Comparison of ENCODE assay signal across 3 cellular contexts in genomic region chr3:53691885-53692284, GRCh38.
TF ChIP-seq lines count a peak whose summit lies in the region.

No MANE protein-coding gene starts in this region.

TF ChIP-seq in HepG2, 621 proteins besides CTCF, POLR2A, EP300 and RAD21:
- TF ChIP-seq HNF4A (CRISPR knock-in tag; IDR thresholded peaks at IDR 0.05) (peak; percentile 53), XBP1 (CRISPR knock-in tag; IDR thresholded peaks at IDR 0.05) (no peak), HNF4G (IDR thresholded peaks at IDR 0.05; ENCODE audit: borderline replicate concordance, low read depth, low read length) (peak; percentile 66; the same call in 1 of the 2 replicates), HNF4G (CRISPR knock-in tag; IDR thresholded peaks at IDR 0.05; ENCODE audit: borderline replicate concordance, low read depth) (no peak), ESRRA (CRISPR knock-in tag; IDR thresholded peaks at IDR 0.05; ENCODE audit: low read depth) (no peak), ATAD3A (CRISPR knock-in tag; IDR thresholded peaks at IDR 0.05) (no peak), NCOR1 (IDR thresholded peaks at IDR 0.05; ENCODE audit: borderline replicate concordance, low read length) (0 out of 2 replicates have a peak, but pooled peaks have one; percentile 20), PAXIP1 (CRISPR knock-in tag; conservative IDR thresholded peaks at IDR 0.05) (0 out of 2 replicates have a peak, but pooled peaks have one; percentile 30), TCF7 (IDR thresholded peaks at IDR 0.05; ENCODE audit: low read depth) (0 out of 2 replicates have a peak, but pooled peaks have one; percentile 18)

TF ChIP-seq in GM23338, 12 proteins besides CTCF, POLR2A, EP300 and RAD21 (continues in another document):
- TF ChIP-seq STAT1 (IDR thresholded peaks at IDR 0.05; ENCODE audit: unreplicated experiment) (no peak), POLR2AphosphoS5 (IDR thresholded peaks at IDR 0.05; ENCODE audit: low read depth) (no peak), EZH2 (IDR thresholded peaks at IDR 0.05; ENCODE audit: low read depth, unreplicated experiment) (no peak), EZH2phosphoT487 (IDR thresholded peaks at IDR 0.05; ENCODE audit: unreplicated experiment) (no peak), NANOG (IDR thresholded peaks at IDR 0.05; ENCODE audit: borderline replicate concordance) (no peak), CREB1 (CRISPR knock-in tag; IDR thresholded peaks at IDR 0.05; ENCODE audit: low read depth) (no peak), REST (IDR thresholded peaks at IDR 0.05; ENCODE audit: unreplicated experiment) (no peak), ZNF331 (CRISPR knock-in tag; IDR thresholded peaks at IDR 0.05; ENCODE audit: low read depth) (no peak), ZNF114 (CRISPR knock-in tag; IDR thresholded peaks at IDR 0.05) (no peak), ETS1 (IDR thresholded peaks at IDR 0.05) (no peak)

TF ChIP-seq in H1, 55 proteins besides CTCF, POLR2A, EP300 and RAD21:
- TF ChIP-seq CBX8 (IDR thresholded peaks at IDR 0.05; ENCODE audit: borderline replicate concordance, low read depth, low read length) (no peak), MAX (IDR thresholded peaks at IDR 0.05) (no peak), FOSL1 (IDR thresholded peaks at IDR 0.05; ENCODE audit: insufficient read depth, low read depth, low read length) (no peak), TAF1 (IDR thresholded peaks at IDR 0.05; ENCODE audit: low read depth, low read length) (no peak), TAF7 (optimal IDR thresholded peaks at IDR 0.05; ENCODE audit: borderline replicate concordance, low read depth, low read length) (no peak), EGR1 (IDR thresholded peaks at IDR 0.05; ENCODE audit: borderline replicate concordance, low read depth, low read length) (no peak), MAFK (IDR thresholded peaks at IDR 0.05; ENCODE audit: low read depth, low read length) (no peak), SRF (IDR thresholded peaks at IDR 0.05; ENCODE audit: low read depth, low read length) (no peak), BCL11A (IDR thresholded peaks at IDR 0.05; ENCODE audit: low read depth in 2 of 2, low read length in 2 of 2) (no peak), CREB1 (IDR thresholded peaks at IDR 0.05) (no peak), SIX5 (IDR thresholded peaks at IDR 0.05; ENCODE audit: low read depth, low read length) (no peak), E2F6 (IDR thresholded peaks at IDR 0.05) (no peak), RFX5 (IDR thresholded peaks at IDR 0.05; ENCODE audit: borderline replicate concordance, low read depth, low read length) (no peak)
